In genomic region chr10:129888784-129889616, GRCh38 we compare ENCODE assay signal across 9 cellular contexts.
DNase-seq lines count a peak whose midpoint lies in the region; TF ChIP-seq lines count a peak whose summit lies in the region.
"Had no signal": no experiment of that assay in that cellular context is flagged by ENCODE, and none has a peak within 500 bp of the region (broad histone marks: within the 10 kb centered on the region; RNA-seq: fewer than 3 reads in every experiment).

No MANE protein-coding gene starts in this region.

- no peaks in the 10 kb centered on the region for H3K27me3 ChIP-seq in MG63
- H3K27me3 ChIP-seq in hepatocyte: peaks cover 7% of the 10 kb centered on the region

- H3K9me3 ChIP-seq in MG63 (no peaks in the 10 kb centered on the region), hepatocyte (ENCODE audit: low read depth) (no peaks in the 10 kb centered on the region)

- no peak overlapping the region for H3K27ac ChIP-seq in hepatocyte
- H3K27ac ChIP-seq: epithelial cell of prostate had no signal

- no peak overlapping the region for H2AFZ ChIP-seq in hepatocyte

- no peaks in the 10 kb centered on the region for H3K4me1 ChIP-seq in hepatocyte (ENCODE audit: insufficient read depth)

- no peaks in the 10 kb centered on the region for H3K9me2 ChIP-seq in hepatocyte (replicated peaks; ENCODE audit: insufficient read depth)

- TF ChIP-seq CTCF in hepatocyte (IDR thresholded peaks at IDR 0.05; ENCODE audit: poor library complexity): peak; percentile 52

- no peak overlapping the region for H3K4me3 ChIP-seq in MG63
- H3K4me3 ChIP-seq in hepatocyte: no peak overlapping the region

- WGBS in hepatocyte (ENCODE audit: low lambda C conversion rate, missing lambda C conversion rate): 47% methylated on average over 17 of the region's 22 CpGs

- H3K4me2 ChIP-seq in hepatocyte: no peak overlapping the region

- no peaks in the 10 kb centered on the region for H4K20me1 ChIP-seq in hepatocyte (ENCODE audit: insufficient read depth, poor library complexity, severe bottlenecking)

- H3K36me3 ChIP-seq in MG63: no peaks in the 10 kb centered on the region
- H3K36me3 ChIP-seq in hepatocyte (replicated peaks; ENCODE audit: insufficient read depth, low read depth): no peaks in the 10 kb centered on the region

- DNase-seq in AG08396 (ENCODE audit: low spot score): peak; percentile 70
- DNase-seq in GM19238 (ENCODE audit: insufficient read length, low spot score): peak; percentile 62
- peak; percentile 58 for DNase-seq in MG63
- peak; percentile 66 to 72 for DNase-seq in activated T-cell treated with anti-CD3 and anti-CD28 coated beads, Interleukin-2, amount 50 U/mL, for 48 hours
- peak; percentile 59 for DNase-seq in hepatocyte (ENCODE audit: low spot score)
- peak; percentile 60 to 68 for DNase-seq in stimulated activated CD4-positive, alpha-beta T cell treated with anti-CD3 and anti-CD28 coated beads, Interleukin-2, amount 100 ng/mL, for 24 hours
- no peak for DNase-seq in HCEC 1CT
- DNase-seq in occipital lobe (lab: John Stamatoyannopoulos, UW): no peak

- no peaks in the 10 kb centered on the region for H3K79me2 ChIP-seq in hepatocyte

Comparison
In these comparisons a context has a peak if more than half of its experiments do, and no peak if none do; other contexts are left out.
1. DNase-seq: peak in AG08396 (single experiment), GM19238 (single experiment), MG63 (single experiment), activated T-cell treated with anti-CD3 and anti-CD28 coated beads, Interleukin-2, amount 50 U/mL, for 48 hours (2 of 2), hepatocyte (single experiment) and stimulated activated CD4-positive, alpha-beta T cell treated with anti-CD3 and anti-CD28 coated beads, Interleukin-2, amount 100 ng/mL, for 24 hours (2 of 2); none in HCEC 1CT (single experiment) and occipital lobe (single experiment).